12 cellular contexts compared by ENCODE assay signal in the genomic region with DNA sequence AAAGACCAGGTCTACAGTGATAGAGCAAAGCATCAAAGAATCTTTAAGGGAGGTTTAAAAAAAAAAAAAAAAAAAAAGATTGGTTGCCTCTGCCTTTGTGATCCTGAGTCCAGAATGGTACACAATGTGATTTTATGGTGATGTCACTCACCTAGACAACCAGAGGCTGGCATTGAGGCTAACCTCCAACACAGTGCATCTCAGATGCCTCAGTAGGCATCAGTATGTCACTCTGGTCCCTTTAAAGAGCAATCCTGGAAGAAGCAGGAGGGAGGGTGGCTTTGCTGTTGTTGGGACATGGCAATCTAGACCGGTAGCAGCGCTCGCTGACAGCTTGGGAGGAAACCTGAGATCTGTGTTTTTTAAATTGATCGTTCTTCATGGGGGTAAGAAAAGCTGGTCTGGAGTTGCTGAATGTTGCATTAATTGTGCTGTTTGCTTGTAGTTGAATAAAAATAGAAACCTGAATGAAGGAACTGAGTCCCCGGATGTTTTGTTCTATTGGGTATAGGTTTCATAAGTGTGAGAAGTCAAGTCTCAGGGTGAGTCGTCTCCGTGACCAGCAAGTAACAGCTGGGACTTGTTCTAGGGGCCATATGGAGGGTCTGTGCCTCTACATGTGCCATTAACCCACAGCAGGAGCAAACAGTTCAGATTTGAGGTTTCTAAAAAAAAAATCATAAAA. TPM values are rescaled to one million over a fixed set of nuclear protein-coding genes. Genes with fewer than 3 reads are reported as not detected.
DNase-seq lines count a peak whose midpoint lies in the region; ATAC-seq and TF ChIP-seq lines count a peak whose summit lies in the region.
"Had no signal": no experiment of that assay in that cellular context is flagged by ENCODE, and none has a peak within 500 bp of the region (broad histone marks: within the 10 kb centered on the region; RNA-seq: fewer than 3 reads in every experiment).

No MANE protein-coding gene starts in this region.

- POLR2A ChIA-PET in activated CD8-positive, alpha-beta T cell treated with anti-CD3 and anti-CD28 coated beads, Interleukin-2, amount 10 ng/mL, durations not matched to agents 7 days and 5 days (lab: Charles Lee), result no interaction called here

- H3K27ac Mint-ChIP-seq in stimulated activated naive CD8-positive, alpha-beta T cell treated with anti-CD3 and anti-CD28 coated beads, Interleukin-15, Interleukin-2, amounts not matched to agents 100 ng/mL and 50 ng/mL, for 24 hours, result peak overlapping the region; percentile 7
- peak overlapping the region; percentile 32 for H3K27ac Mint-ChIP-seq in activated CD8-positive, alpha-beta T cell treated with anti-CD3 and anti-CD28 coated beads, Interleukin-2, amount 10 ng/mL, durations not matched to agents 7 days and 5 days
- H3K27ac Mint-ChIP-seq in stimulated activated naive CD8-positive, alpha-beta T cell treated with anti-CD3 and anti-CD28 coated beads, Interleukin-15, amount 100 ng/mL, for 72 hours, result peak overlapping the region in 1 of 2 donors; percentile 36

- H3K27me3 Mint-ChIP-seq in stimulated activated naive CD8-positive, alpha-beta T cell treated with anti-CD3 and anti-CD28 coated beads, Interleukin-15, Interleukin-2, amounts not matched to agents 100 ng/mL and 50 ng/mL, for 24 hours, result no peaks in the 10 kb centered on the region
- no peaks in the 10 kb centered on the region for H3K27me3 Mint-ChIP-seq in activated CD8-positive, alpha-beta T cell treated with anti-CD3 and anti-CD28 coated beads, Interleukin-2, amount 10 ng/mL, durations not matched to agents 7 days and 5 days (ENCODE audit: low read depth)
- no peaks in the 10 kb centered on the region for H3K27me3 Mint-ChIP-seq in stimulated activated naive CD8-positive, alpha-beta T cell treated with anti-CD3 and anti-CD28 coated beads, Interleukin-15, amount 100 ng/mL, for 72 hours
- H3K27me3 Mint-ChIP-seq: T-cell had no signal

- H3K36me3 ChIP-seq in WERI-Rb-1 (peaks cover 3% of the 10 kb centered on the region; the same call in 1 of the 2 replicates), MG63 (peaks cover 46% of the 10 kb centered on the region)

- CTCF ChIA-PET in activated CD8-positive, alpha-beta T cell treated with anti-CD3 and anti-CD28 coated beads, Interleukin-2, amount 10 ng/mL, durations not matched to agents 7 days and 5 days (lab: Charles Lee), result no interaction called here

- H3K4me3 ChIP-seq in WERI-Rb-1 (ENCODE audit: low read depth, low read length) (no peak overlapping the region), MG63 (no peak overlapping the region)

- no peak for ATAC-seq in stimulated activated naive CD8-positive, alpha-beta T cell treated with anti-CD3 and anti-CD28 coated beads, Interleukin-15, Interleukin-2, amounts not matched to agents 100 U/mL and 50 U/mL, for 24 hours
- peak; percentile 67 for ATAC-seq in HG02798 (IDR thresholded peaks at IDR 0.05; ENCODE audit: poor library complexity, unreplicated experiment)
- no peak for ATAC-seq in activated CD8-positive, alpha-beta T cell treated with anti-CD3 and anti-CD28 coated beads, Interleukin-2, amount 10 ng/mL, durations not matched to agents 7 days and 5 days
- peak; percentile 46 for ATAC-seq in stimulated activated naive CD8-positive, alpha-beta T cell treated with anti-CD3 and anti-CD28 coated beads, Interleukin-15, amount 100 ng/mL, for 72 hours
- ATAC-seq: T-cell had no signal

- peaks cover 63% of the 10 kb centered on the region for H3K36me3 Mint-ChIP-seq in stimulated activated naive CD8-positive, alpha-beta T cell treated with anti-CD3 and anti-CD28 coated beads, Interleukin-15, Interleukin-2, amounts not matched to agents 100 ng/mL and 50 ng/mL, for 24 hours (ENCODE audit: low read depth)
- peaks cover 55% of the 10 kb centered on the region for H3K36me3 Mint-ChIP-seq in activated CD8-positive, alpha-beta T cell treated with anti-CD3 and anti-CD28 coated beads, Interleukin-2, amount 10 ng/mL, durations not matched to agents 7 days and 5 days (ENCODE audit: low read depth)

- H3K27ac ChIP-seq in WERI-Rb-1, result no peak overlapping the region

- no peaks in the 10 kb centered on the region for H3K27me3 ChIP-seq in WERI-Rb-1 (ENCODE audit: insufficient read depth, low read depth, severe bottlenecking)
- no peaks in the 10 kb centered on the region for H3K27me3 ChIP-seq in MG63

- no peaks in the 10 kb centered on the region for H3K9me3 Mint-ChIP-seq in stimulated activated naive CD8-positive, alpha-beta T cell treated with anti-CD3 and anti-CD28 coated beads, Interleukin-15, Interleukin-2, amounts not matched to agents 100 ng/mL and 50 ng/mL, for 24 hours
- no peaks in the 10 kb centered on the region for H3K9me3 Mint-ChIP-seq in activated CD8-positive, alpha-beta T cell treated with anti-CD3 and anti-CD28 coated beads, Interleukin-2, amount 10 ng/mL, durations not matched to agents 7 days and 5 days (ENCODE audit: insufficient read depth)
- H3K9me3 Mint-ChIP-seq in stimulated activated naive CD8-positive, alpha-beta T cell treated with anti-CD3 and anti-CD28 coated beads, Interleukin-15, amount 100 ng/mL, for 72 hours, result no peaks in the 10 kb centered on the region
- H3K9me3 Mint-ChIP-seq: T-cell had no signal

- DNase-seq in stimulated activated naive CD8-positive, alpha-beta T cell treated with anti-CD3 and anti-CD28 coated beads, Interleukin-15, Interleukin-2, amounts not matched to agents 100 U/mL and 50 U/mL, for 24 hours, result no peak
- no peak for DNase-seq in activated CD8-positive, alpha-beta T cell treated with anti-CD3 and anti-CD28 coated beads, Interleukin-2, amount 10 ng/mL, durations not matched to agents 7 days and 5 days
- DNase-seq in stimulated activated naive CD8-positive, alpha-beta T cell treated with anti-CD3 and anti-CD28 coated beads, Interleukin-15, amount 100 ng/mL, for 72 hours, result no peak
- DNase-seq in WERI-Rb-1 (no peak), MG63 (no peak), SW 1271 (lab: John Stamatoyannopoulos, UW) (no peak)
- DNase-seq: AML-193; NCI-H526; stimulated activated naive CD4-positive, alpha-beta T cell; T-cell had no signal

- H3K4me1 Mint-ChIP-seq in stimulated activated naive CD8-positive, alpha-beta T cell treated with anti-CD3 and anti-CD28 coated beads, Interleukin-15, Interleukin-2, amounts not matched to agents 100 ng/mL and 50 ng/mL, for 24 hours (ENCODE audit: low read depth), result peaks cover 19% of the 10 kb centered on the region
- peaks cover 3% of the 10 kb centered on the region for H3K4me1 Mint-ChIP-seq in activated CD8-positive, alpha-beta T cell treated with anti-CD3 and anti-CD28 coated beads, Interleukin-2, amount 10 ng/mL, durations not matched to agents 7 days and 5 days (ENCODE audit: low read depth)
- peaks cover 16% of the 10 kb centered on the region for H3K4me1 Mint-ChIP-seq in stimulated activated naive CD8-positive, alpha-beta T cell treated with anti-CD3 and anti-CD28 coated beads, Interleukin-15, amount 100 ng/mL, for 72 hours

- H3K9me3 ChIP-seq in WERI-Rb-1 (ENCODE audit: severe bottlenecking) (no peaks in the 10 kb centered on the region), MG63 (no peaks in the 10 kb centered on the region)

- H3K4me3 Mint-ChIP-seq in stimulated activated naive CD8-positive, alpha-beta T cell treated with anti-CD3 and anti-CD28 coated beads, Interleukin-15, Interleukin-2, amounts not matched to agents 100 ng/mL and 50 ng/mL, for 24 hours, result no peak overlapping the region
- H3K4me3 Mint-ChIP-seq in activated CD8-positive, alpha-beta T cell treated with anti-CD3 and anti-CD28 coated beads, Interleukin-2, amount 10 ng/mL, durations not matched to agents 7 days and 5 days, result no peak overlapping the region
- H3K4me3 Mint-ChIP-seq in stimulated activated naive CD8-positive, alpha-beta T cell treated with anti-CD3 and anti-CD28 coated beads, Interleukin-15, amount 100 ng/mL, for 72 hours, result no peak overlapping the region
- H3K4me3 Mint-ChIP-seq: T-cell had no signal

- TF ChIP-seq CTCF in WERI-Rb-1 (IDR thresholded peaks at IDR 0.05; ENCODE audit: low read depth, low read length), result no peak

RNA-seq across cellular contexts. Expression of a gene that starts 9.3 kb away (rescaled TPM):
- total RNA-seq in activated CD8-positive, alpha-beta T cell treated with anti-CD3 and anti-CD28 coated beads, Interleukin-2, amount 10 ng/mL, durations not matched to agents 7 days and 5 days, result 100 to 1,000 TPM; 115 to 118 TPM
- 213 and 258 TPM in 2 replicates for total RNA-seq in MG63 (2014; rRNA removed; shearing (Covaris generic); ENCODE audit: low replicate concordance)

RNA-seq across cellular contexts. Expression of a gene that starts 41.4 kb away (rescaled TPM):
- 1 to 10 TPM; 7.5 to 8.2 TPM for total RNA-seq in activated CD8-positive, alpha-beta T cell treated with anti-CD3 and anti-CD28 coated beads, Interleukin-2, amount 10 ng/mL, durations not matched to agents 7 days and 5 days
- total RNA-seq in MG63 (2014; rRNA removed; shearing (Covaris generic); ENCODE audit: low replicate concordance), result 23.9 and 29.4 TPM in 2 replicates

Comparison
In these comparisons a context has a peak if more than half of its experiments do, and no peak if none do; other contexts are left out.
1. ATAC-seq: peak in HG02798 (single experiment) and stimulated activated naive CD8-positive, alpha-beta T cell treated with anti-CD3 and anti-CD28 coated beads, Interleukin-15, amount 100 ng/mL, for 72 hours (single experiment); none in stimulated activated naive CD8-positive, alpha-beta T cell treated with anti-CD3 and anti-CD28 coated beads, Interleukin-15, Interleukin-2, amounts not matched to agents 100 U/mL and 50 U/mL, for 24 hours (single experiment) and activated CD8-positive, alpha-beta T cell treated with anti-CD3 and anti-CD28 coated beads, Interleukin-2, amount 10 ng/mL, durations not matched to agents 7 days and 5 days (single experiment).